16 cellular contexts compared by ENCODE assay signal in genomic region chr3:15845475-15845874, GRCh38. TPM values are rescaled to one million over a fixed set of nuclear protein-coding genes. Genes with fewer than 3 reads are reported as not detected.
A peak's percentile ranks its signal among the peaks of the same experiment; 100 is the strongest.
DNase-seq lines count a peak whose midpoint lies in the region; ATAC-seq and TF ChIP-seq lines count a peak whose summit lies in the region.
"Had no signal": no experiment of that assay in that cellular context is flagged by ENCODE, and none has a peak within 500 bp of the region (broad histone marks: within the 10 kb centered on the region; RNA-seq: fewer than 3 reads in every experiment).

No MANE protein-coding gene starts in this region.

- H3K4me1 ChIP-seq in gastrocnemius medialis = peaks cover 24 to 34% of the 10 kb centered on the region in 2 donors
- H3K4me1 ChIP-seq: uterus had no signal

- H3K27me3 ChIP-seq in gastrocnemius medialis = no peaks in the 10 kb centered on the region
- H3K27me3 ChIP-seq: hepatocyte, uterus had no signal

- in situ Hi-C loops in gastrocnemius medialis (cut with MboI; ENCODE audit: low sequenced_read_pairs in 4 of 4) = loop anchor here in 1 of 4 donors (25.0 kb wide), 1 partner anchor 192 kb away; no protein-coding TSS in a partner anchor

- no peak overlapping the region for H3K4me3 Mint-ChIP-seq in activated T-cell treated with anti-CD3 and anti-CD28 coated beads, Interleukin-2, amount 50 U/mL, for 4 hours

- H3K4me1 Mint-ChIP-seq in activated T-cell treated with anti-CD3 and anti-CD28 coated beads, Interleukin-2, amount 50 U/mL, for 4 hours (ENCODE audit: low read depth) = peaks cover 41% of the 10 kb centered on the region

- H3K27me3 Mint-ChIP-seq in activated T-cell treated with anti-CD3 and anti-CD28 coated beads, Interleukin-2, amount 50 U/mL, for 4 hours (ENCODE audit: low read depth) = no peaks in the 10 kb centered on the region

- no peak for DNase-seq in activated T-cell treated with anti-CD3 and anti-CD28 coated beads, Interleukin-2, amount 50 U/mL, for 4 hours
- DNase-seq in activated T-cell treated with anti-CD3 and anti-CD28 coated beads, Interleukin-2, amount 50 U/mL, for 48 hours = no peak
- no peak for DNase-seq in gastrocnemius medialis
- DNase-seq in activated effector memory CD4-positive, alpha-beta T cell treated with anti-CD3 and anti-CD28 coated beads, Interleukin-2, amount 50 U/mL, for 16 hours = no peak
- no peak for DNase-seq in NCI-H774 (lab: John Stamatoyannopoulos, UW)
- DNase-seq in RKO (ENCODE audit: low spot score) = no peak
- DNase-seq: ACHN; activated CD4-positive, CD25-positive, alpha-beta regulatory T cell treated with anti-CD3 and anti-CD28 coated beads, Interleukin-2, amount 50 U/mL, for 72 hours; cerebellar nuclear complex; NCI-H2029 treated with DMSO at 0.1 percent for 48 hours; uterus had no signal

- H3K9me3 Mint-ChIP-seq in activated T-cell treated with anti-CD3 and anti-CD28 coated beads, Interleukin-2, amount 50 U/mL, for 4 hours = peaks cover 13% of the 10 kb centered on the region

- H3K9me3 ChIP-seq in gastrocnemius medialis = peaks cover 0 to 3% (median 0%) of the 10 kb centered on the region in 3 donors
- H3K9me3 ChIP-seq: uterus had no signal

- peak overlapping the region in 3 of 4 donors; percentile 3 to 57 (median 35) for H3K27ac ChIP-seq in gastrocnemius medialis
- H3K27ac ChIP-seq: hepatocyte, KMS-11, SK-N-MC, uterus had no signal

- TF ChIP-seq CTCF in gastrocnemius medialis (IDR thresholded peaks at IDR 0.05 in 4 of 5, conservative IDR thresholded peaks at IDR 0.05 in 1 of 5) = no peak

- no peak overlapping the region for H3K4me3 ChIP-seq in gastrocnemius medialis
- H3K4me3 ChIP-seq: hepatocyte, SK-N-MC, uterus had no signal

- TF ChIP-seq POLR2A in gastrocnemius medialis (IDR thresholded peaks at IDR 0.05) = no peak

- H3K36me3 ChIP-seq in gastrocnemius medialis = no peaks in the 10 kb centered on the region
- H3K36me3 ChIP-seq: uterus had no signal

- intact Hi-C loops in gastrocnemius medialis (cut with DNase I; ENCODE audit: low total_unique reads) = no loop called here

- H3K36me3 Mint-ChIP-seq in activated T-cell treated with anti-CD3 and anti-CD28 coated beads, Interleukin-2, amount 50 U/mL, for 4 hours (ENCODE audit: insufficient read depth) = peaks cover 26% of the 10 kb centered on the region

- ATAC-seq in activated T-cell treated with anti-CD3 and anti-CD28 coated beads, Interleukin-2, amount 50 U/mL, for 4 hours = peak; percentile 90
- ATAC-seq in GM19468 (IDR thresholded peaks at IDR 0.05; ENCODE audit: extremely low read depth, unreplicated experiment) (peak; percentile 10), HG03095 (IDR thresholded peaks at IDR 0.05; ENCODE audit: unreplicated experiment) (peak; percentile 75), gastrocnemius medialis (no peak)

RNA-seq across cellular contexts. Expression of gene ANKRD28, which starts 47.7 kb away (rescaled TPM):
- total RNA-seq in activated T-cell treated with anti-CD3 and anti-CD28 coated beads, Interleukin-2, amount 50 U/mL, for 4 hours = 10 to 100 TPM; 30.8 to 37.2 (median 32.2) TPM
- 100 to 1,000 TPM in 2 of 4 donors, 10 to 100 TPM in 2; 97.1 to 121 (median 105) TPM for total RNA-seq in gastrocnemius medialis

Comparison
In these comparisons a context has a peak if more than half of its experiments do, and no peak if none do; other contexts are left out.
1. ATAC-seq: peak in activated T-cell treated with anti-CD3 and anti-CD28 coated beads, Interleukin-2, amount 50 U/mL, for 4 hours (2 of 2), GM19468 (single experiment) and HG03095 (single experiment); none in gastrocnemius medialis (0 of 2).